ENCODE assay signal across 20 cellular contexts in the genomic region with DNA sequence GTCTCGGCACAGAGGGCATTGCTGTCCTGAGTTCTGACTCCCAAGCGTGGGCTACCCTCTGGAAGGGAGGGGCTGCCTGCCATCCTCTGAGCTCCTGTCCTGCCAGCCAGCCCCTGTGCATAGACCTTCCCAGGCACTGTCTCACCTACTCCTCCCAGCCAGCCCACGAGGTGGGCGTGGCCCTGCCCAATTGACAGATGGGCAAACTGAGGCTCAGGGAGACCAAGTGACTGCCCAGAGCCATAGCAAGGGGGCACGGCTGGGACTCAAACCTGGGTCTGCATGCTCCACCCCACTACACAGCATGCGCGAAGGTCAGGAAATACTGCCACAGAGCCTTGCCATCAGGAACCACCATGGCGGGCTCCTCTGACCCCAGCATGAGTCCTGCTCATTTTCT. TPM values are rescaled to one million over a fixed set of nuclear protein-coding genes. Genes with fewer than 3 reads are reported as not detected.
A peak's percentile ranks its signal among the peaks of the same experiment; 100 is the strongest.
DNase-seq lines count a peak whose midpoint lies in the region; ATAC-seq, FAIRE-seq and TF ChIP-seq lines count a peak whose summit lies in the region.
"Had no signal": no experiment of that assay in that cellular context is flagged by ENCODE, and none has a peak within 500 bp of the region (broad histone marks: within the 10 kb centered on the region; RNA-seq: fewer than 3 reads in every experiment).

No MANE protein-coding gene starts in this region.

- H3K79me2 ChIP-seq in HepG2 (ENCODE audit: insufficient read depth, low read length) (peaks cover 5% of the 10 kb centered on the region), K562 (ENCODE audit: control insufficient read depth, insufficient read depth, low read length) (peaks cover 9% of the 10 kb centered on the region)

- peaks cover 6% of the 10 kb centered on the region for H3K4me1 Mint-ChIP-seq in progenitor cell of endocrine pancreas (ENCODE audit: low read depth)

- DNase-seq in HepG2 (ENCODE audit: low spot score): no peak
- no peak for DNase-seq in right lobe of liver
- DNase-seq in K562 (ENCODE audit: extremely low read depth in 1 of 4, low spot score in 3 of 4): no peak
- DNase-seq in kidney: peak; percentile 66
- DNase-seq in progenitor cell of endocrine pancreas (ENCODE audit: low spot score, unreplicated experiment): no peak
- no peak for DNase-seq in stimulated activated CD4-positive, alpha-beta T cell treated with anti-CD3 and anti-CD28 coated beads, Interleukin-4, amount 100 ng/mL, for 24 hours
- no peak for DNase-seq in GM12891 (ENCODE audit: insufficient read length, low spot score)
- DNase-seq: ACHN; CD4-positive, CD25-positive, alpha-beta regulatory T cell; DMS153; DMS79 treated with DMSO at 0.1 percent for 48 hours; EL; GOT3; HFFc6 had no signal

- no peaks in the 10 kb centered on the region for H3K9me1 ChIP-seq in K562 (ENCODE audit: control insufficient read depth, insufficient read depth, low read length)

- TF ChIP-seq EP300 in HepG2 (IDR thresholded peaks at IDR 0.05; ENCODE audit: low read depth in 2 of 2, low read length in 2 of 2) (no peak), HepG2 (CRISPR knock-in tag; IDR thresholded peaks at IDR 0.05; ENCODE audit: borderline replicate concordance) (no peak), K562 (IDR thresholded peaks at IDR 0.05; ENCODE audit: low read length) (no peak)

- H3K36me3 ChIP-seq in HepG2 (replicated peaks in 1 of 2; ENCODE audit: control insufficient read depth in 1 of 2, insufficient read depth in 2 of 2, low read length in 2 of 2) (no peaks in the 10 kb centered on the region), right lobe of liver (no peaks in the 10 kb centered on the region), K562 (ENCODE audit: control insufficient read depth, insufficient read depth, low read length) (no peaks in the 10 kb centered on the region), kidney (ENCODE audit: control insufficient read depth in 1 of 2, insufficient read depth in 2 of 2, low read length in 2 of 2) (no peaks in the 10 kb centered on the region)
- H3K36me3 ChIP-seq: HAP-1 had no signal

- intact Hi-C loops in HepG2 (cut with micrococcal nuclease; ENCODE audit: unreplicated experiment): no loop called here
- intact Hi-C loops in right lobe of liver (cut with DNase I): no loop called here
- intact Hi-C loops in K562 (cut with micrococcal nuclease): no loop called here
- intact Hi-C loops in kidney (cut with DNase I): no loop called here

- H3K27me3 ChIP-seq in HepG2 (ENCODE audit: control insufficient read depth in 1 of 2, insufficient read depth in 2 of 2, low read length in 2 of 2) (peaks cover 0 to 12% of the 10 kb centered on the region in 2 experiments; a peak in 3 of 5 replicates), right lobe of liver (no peaks in the 10 kb centered on the region), K562 (ENCODE audit: control insufficient read depth in 2 of 2, insufficient read depth in 2 of 2, low read length in 2 of 2) (no peaks in the 10 kb centered on the region; a peak in 1 of 5 replicates)

- H3K9me3 ChIP-seq in HepG2 (ENCODE audit: low read length) (no peaks in the 10 kb centered on the region), right lobe of liver (no peaks in the 10 kb centered on the region), K562 (replicated peaks; ENCODE audit: control insufficient read depth, insufficient read depth, low read depth, low read length) (no peaks in the 10 kb centered on the region), kidney (ENCODE audit: control insufficient read depth in 1 of 2, low read length in 2 of 2) (no peaks in the 10 kb centered on the region)
- H3K9me3 ChIP-seq: BLaER1 treated with 17β-estradiol and CSF1 and Interleukin-3, amounts not matched to agents 10 nM and 100 nM; HAP-1 had no signal

- H3K27me3 Mint-ChIP-seq in progenitor cell of endocrine pancreas: peaks cover 15% of the 10 kb centered on the region
- H3K27me3 Mint-ChIP-seq: CD4-positive, CD25-positive, alpha-beta regulatory T cell had no signal

- ATAC-seq in HepG2: no peak
- ATAC-seq in right lobe of liver: no peak
- no peak for ATAC-seq in K562

- peaks cover 34% of the 10 kb centered on the region for H3K4me1 ChIP-seq in HepG2 (ENCODE audit: insufficient read depth, low read length)
- peaks cover 0 to 12% (median 0%) of the 10 kb centered on the region in 4 donors for H3K4me1 ChIP-seq in right lobe of liver
- H3K4me1 ChIP-seq in K562 (replicated peaks in 1 of 2; ENCODE audit: control insufficient read depth in 2 of 2, insufficient read depth in 2 of 2, low read length in 2 of 2): peaks cover 8 to 41% of the 10 kb centered on the region in 2 experiments; a peak in 4 of 5 replicates
- peaks cover 0 to 7% of the 10 kb centered on the region in 2 donors for H3K4me1 ChIP-seq in kidney (ENCODE audit: control insufficient read depth in 1 of 2, insufficient read depth in 1 of 2, low read depth in 1 of 2, low read length in 2 of 2)
- H3K4me1 ChIP-seq: HAP-1 had no signal

- in situ Hi-C loops in HepG2 (cut with HindIII; ENCODE audit: extremely low pct_ligation_motif_present, low pct_unique_long_range_greater_than_20kb): no loop called here
- in situ Hi-C loops in K562 (cut with MboI): no loop called here

- no peaks in the 10 kb centered on the region for H3K9me3 Mint-ChIP-seq in progenitor cell of endocrine pancreas (ENCODE audit: low read depth)
- H3K9me3 Mint-ChIP-seq: CD4-positive, CD25-positive, alpha-beta regulatory T cell; HFFc6 had no signal

- H3K4me3 ChIP-seq in HepG2 (replicated peaks in 1 of 3; ENCODE audit: insufficient read depth in 1 of 3, low read depth in 2 of 3, low read length in 3 of 3): no peak overlapping the region
- no peak overlapping the region for H3K4me3 ChIP-seq in right lobe of liver
- no peak overlapping the region for H3K4me3 ChIP-seq in K562
- no peak overlapping the region for H3K4me3 ChIP-seq in kidney (ENCODE audit: low read length in 2 of 2)
- H3K4me3 ChIP-seq: BLaER1 treated with 17β-estradiol and CSF1 and Interleukin-3, amounts not matched to agents 10 nM and 100 nM; HAP-1 had no signal

- no peak for FAIRE-seq in HepG2 (lab: Jason Lieb, UNC)
- no peak for FAIRE-seq in K562 (lab: Jason Lieb, UNC)
- no peak for FAIRE-seq in kidney (lab: Jason Lieb, UNC)
- FAIRE-seq in GM12891 (lab: Jason Lieb, UNC): no peak
- FAIRE-seq: G401.6, GM12892, GM19239, HTR-8/SVneo had no signal

- 98% methylated on average over 3 of the region's 8 CpGs for WGBS in HepG2 (ENCODE audit: low lambda C conversion rate)
- WGBS in right lobe of liver (ENCODE audit: insufficient coverage, low coverage, low lambda C conversion rate, missing lambda C conversion rate): 90% methylated on average over 4 of the region's 8 CpGs
- 74% methylated on average over 5 of the region's 8 CpGs for WGBS in K562 (ENCODE audit: insufficient coverage, low coverage, missing lambda C conversion rate)

- H3K4me2 ChIP-seq in HepG2 (ENCODE audit: low read depth, low read length) (no peak overlapping the region), K562 (ENCODE audit: insufficient read depth, low read length) (no peak overlapping the region)

- POLR2A ChIA-PET in HepG2 (lab: Yijun Ruan, JAX) (no interaction called here), K562 (lab: Yijun Ruan, JAX) (interaction anchor here (0.5 to 0.6 kb wide), 2 partner anchors 15 to 1794 kb away, joined by 3 to 4 read pairs; no protein-coding TSS in a partner anchor)

- BruUV-seq in HepG2 (replicated peaks; lab: Mats Ljungman, UMichigan) (no TSS peak), K562 (replicated peaks; lab: Mats Ljungman, UMichigan) (no TSS peak)

- no peak overlapping the region for H3K27ac ChIP-seq in HepG2 (ENCODE audit: extremely low read length, insufficient read depth, low read length)
- no peak overlapping the region for H3K27ac ChIP-seq in right lobe of liver
- no peak overlapping the region for H3K27ac ChIP-seq in K562 (ENCODE audit: extremely low read depth, low read depth, low read length)
- no peak overlapping the region for H3K27ac ChIP-seq in kidney (ENCODE audit: low read depth in 2 of 2, low read length in 2 of 2)
- H3K27ac ChIP-seq: BLaER1 treated with 17β-estradiol and CSF1 and Interleukin-3, amounts not matched to agents 10 nM and 100 nM had no signal

- no peak overlapping the region for H3K27ac Mint-ChIP-seq in progenitor cell of endocrine pancreas
- H3K27ac Mint-ChIP-seq: HFFc6 had no signal

- H3K9ac ChIP-seq in HepG2 (ENCODE audit: insufficient read depth, low read depth, low read length): no peak overlapping the region
- H3K9ac ChIP-seq in K562 (ENCODE audit: insufficient read depth in 1 of 2, low read depth in 2 of 2, low read length in 2 of 2): no peak overlapping the region
- no peak overlapping the region for H3K9ac ChIP-seq in kidney (ENCODE audit: low read length in 2 of 2)

- CTCF ChIA-PET in HepG2 (lab: Yijun Ruan, JAX; ENCODE audit: low intra/inter-chr PET ratio, low total read pairs): no interaction called here
- CTCF ChIA-PET in K562 (lab: Yijun Ruan, JAX; ENCODE audit: low intra/inter-chr PET ratio): no interaction called here

- H3K36me3 Mint-ChIP-seq in progenitor cell of endocrine pancreas (ENCODE audit: insufficient read depth): no peaks in the 10 kb centered on the region

- no peak for TF ChIP-seq RAD21 in HepG2 (CRISPR knock-in tag; IDR thresholded peaks at IDR 0.05)
- TF ChIP-seq RAD21 in K562 (CRISPR knock-in tag; conservative IDR thresholded peaks at IDR 0.05 in 1 of 2, IDR thresholded peaks at IDR 0.05 in 1 of 2): no peak

- H3K4me3 Mint-ChIP-seq in progenitor cell of endocrine pancreas (ENCODE audit: low read depth): no peak overlapping the region
- H3K4me3 Mint-ChIP-seq: HFFc6 had no signal

- TF ChIP-seq CTCF in HepG2 (CRISPR knock-in tag; IDR thresholded peaks at IDR 0.05): no peak
- no peak for TF ChIP-seq CTCF in right lobe of liver (IDR thresholded peaks at IDR 0.05)
- no peak for TF ChIP-seq CTCF in K562 (IDR thresholded peaks at IDR 0.05 in 2 of 3, conservative IDR thresholded peaks at IDR 0.05 in 1 of 3; ENCODE audit: insufficient read depth in 2 of 3, low read depth in 1 of 3, low read length in 3 of 3)
- TF ChIP-seq CTCF in kidney (IDR thresholded peaks at IDR 0.05; ENCODE audit: borderline replicate concordance, extremely low read depth, insufficient read depth): no peak
- TF ChIP-seq CTCF in progenitor cell of endocrine pancreas (IDR thresholded peaks at IDR 0.05; ENCODE audit: unreplicated experiment): no peak

- H4K20me1 ChIP-seq in HepG2 (ENCODE audit: insufficient read depth, low read length): no peaks in the 10 kb centered on the region
- no peaks in the 10 kb centered on the region for H4K20me1 ChIP-seq in K562 (replicated peaks; ENCODE audit: control insufficient read depth, insufficient read depth, low read length)

- H2AFZ ChIP-seq in HepG2 (ENCODE audit: low read length): no peak overlapping the region
- H2AFZ ChIP-seq in K562 (ENCODE audit: low read depth, low read length): no peak overlapping the region

- TF ChIP-seq POLR2A in HepG2 (IDR thresholded peaks at IDR 0.05; ENCODE audit: insufficient read depth in 1 of 2, low read depth in 2 of 2, low read length in 2 of 2) (no peak), right lobe of liver (IDR thresholded peaks at IDR 0.05) (no peak), K562 (conservative IDR thresholded peaks at IDR 0.05) (no peak), GM12891 (IDR thresholded peaks at IDR 0.05; ENCODE audit: low read depth, low read length) (no peak)

RNA-seq across cellular contexts. Expression of a gene that starts 29.4 kb away (rescaled TPM):
- total RNA-seq in HepG2 (2016; rRNA removed; fragmentation: Illumina TruSeq; extraction: Trizol) (19.4 and 27.5 TPM in 2 replicates), right lobe of liver (10 to 100 TPM; 14.1 to 25.3 (median 20.2) TPM), K562 (2014; rRNA removed) (13.3 and 18.4 TPM in 2 replicates), K562 (2014; rRNA removed; fragmentation: Illumina TruSeq; extraction: Trizol) (3.1 and 4.6 TPM in 2 replicates), K562 (2015; rRNA removed; fragmentation: Illumina TruSeq; extraction: Trizol) (7.5 and 9.5 TPM in 2 replicates), K562 (2021) (21.0 and 26.2 TPM in 2 replicates), kidney (24.0 TPM), progenitor cell of endocrine pancreas (20.5 and 21.3 TPM in 2 replicates)
- total RNA-seq in HepG2 (2016; cell fraction: cytosol; rRNA removed; fragmentation: Illumina TruSeq; extraction: Trizol; ENCODE audit: low read depth): 11.8 and 14.1 TPM in 2 replicates
- total RNA-seq in HepG2 (2016; cell fraction: insoluble cytoplasmic fraction; rRNA removed; fragmentation: Illumina TruSeq; extraction: Trizol): 18.0 and 27.8 TPM in 2 replicates
- total RNA-seq in HepG2 (2016; cell fraction: membrane; rRNA removed; fragmentation: Illumina TruSeq; extraction: Trizol): 20.5 and 24.3 TPM in 2 replicates
- 29.0 and 30.8 TPM in 2 replicates for total RNA-seq in HepG2 (2016; cell fraction: nucleus; rRNA removed; fragmentation: Illumina TruSeq; extraction: Trizol)
- polyA plus RNA-seq in HepG2 (2011; rRNA removed) (11.6 and 14.2 TPM in 2 replicates), K562 (2011; rRNA removed) (10.1 and 14.5 TPM in 2 replicates), K562 (2014; fragmentation: Illumina TruSeq; extraction: Trizol) (6.6 and 9.5 TPM in 2 replicates), K562 (2014; fragmentation: Nextera tagmentation; extraction: Ambion mirVana) (under 1 TPM; 0.13 to 0.49 TPM), K562 (2014; rRNA removed) (18.6 and 20.3 TPM in 2 replicates), kidney (ENCODE audit: insufficient read depth, low read depth, low replicate concordance) (46.0 TPM)
- polyA plus RNA-seq in HepG2 (2011; cell fraction: cytosol; rRNA removed): 10.6 and 15.7 TPM in 2 replicates
- polyA plus RNA-seq in HepG2 (2011; cell fraction: nucleus; rRNA removed): 37.8 and 39.5 TPM in 2 replicates
- 9.0 and 15.0 TPM in 2 replicates for polyA plus RNA-seq in HepG2 (2012)
- polyA plus RNA-seq in HepG2 (2016; cell fraction: cytosol; fragmentation: Illumina TruSeq; extraction: Trizol; ENCODE audit: low read depth): 15.7 and 19.9 TPM in 2 replicates
- polyA plus RNA-seq in HepG2 (2016; cell fraction: insoluble cytoplasmic fraction; fragmentation: Illumina TruSeq; extraction: Trizol; ENCODE audit: low read depth): 27.0 and 28.3 TPM in 2 replicates
- 23.3 and 25.4 TPM in 2 replicates for polyA plus RNA-seq in HepG2 (2016; cell fraction: membrane; fragmentation: Illumina TruSeq; extraction: Trizol; ENCODE audit: low read depth)
- polyA plus RNA-seq in HepG2 (2016; cell fraction: nucleus; fragmentation: Illumina TruSeq; extraction: Trizol; ENCODE audit: insufficient read depth, low read depth): 52.2 and 53.0 TPM in 2 replicates
- 23.9 and 28.6 TPM in 2 replicates for polyA minus RNA-seq in HepG2 (2011; rRNA and poly(A)+ RNA removed; ENCODE audit: low replicate concordance)
- polyA minus RNA-seq in HepG2 (2011; cell fraction: cytosol; rRNA and poly(A)+ RNA removed): 6.8 and 9.5 TPM in 2 replicates
- 24.1 and 24.2 TPM in 2 replicates for polyA minus RNA-seq in HepG2 (2011; cell fraction: nucleus; rRNA and poly(A)+ RNA removed)
- 27.6 and 71.3 TPM in 2 replicates for total RNA-seq in K562 (2011; cell fraction: chromatin; rRNA removed; ENCODE audit: low replicate concordance)
- total RNA-seq in K562 (2011; cell fraction: nucleolus; rRNA removed): 52.4 and 59.9 TPM in 2 replicates
- 38.4 and 39.2 TPM in 2 replicates for total RNA-seq in K562 (2011; cell fraction: nucleoplasm; rRNA removed)
- polyA plus RNA-seq in K562 (2011; cell fraction: cytosol; rRNA removed): 14.2 and 35.6 TPM in 2 replicates
- polyA plus RNA-seq in K562 (2011; cell fraction: nucleus; rRNA removed): 22.8 and 38.7 TPM in 2 replicates
- 10.9 and 11.6 TPM in 2 replicates for polyA plus RNA-seq in K562 (2012)
- 9.7 and 11.6 TPM in 2 replicates for polyA minus RNA-seq in K562 (2011; rRNA and poly(A)+ RNA removed)
- 14.1 and 21.0 TPM in 2 replicates for polyA minus RNA-seq in K562 (2011; cell fraction: cytosol; rRNA and poly(A)+ RNA removed)
- 22.3 and 30.8 TPM in 2 replicates for polyA minus RNA-seq in K562 (2011; cell fraction: nucleus; rRNA and poly(A)+ RNA removed)
- 0.21 TPM for polyA plus RNA-seq in GM12891 (2012; ENCODE audit: low read depth, missing spikeins)
